In genomic region chr5:74538206-74538661, GRCh38 we compare ENCODE assay signal across 1 cellular context.
TF ChIP-seq lines count a peak whose summit lies in the region.

No MANE protein-coding gene starts in this region.

TF ChIP-seq in HepG2, 621 proteins besides CTCF, POLR2A, EP300 and RAD21 (continued from another document and continues in another):
- TF ChIP-seq PHF21A (CRISPR knock-in tag; IDR thresholded peaks at IDR 0.05) (peak; percentile 81; the same call in 1 of the 2 replicates), STAG1 (CRISPR knock-in tag; IDR thresholded peaks at IDR 0.05) (peak; percentile 44), ZNF136 (CRISPR knock-in tag; IDR thresholded peaks at IDR 0.05; ENCODE audit: low read depth) (peak; percentile 47; the same call in 1 of the 2 replicates), HMG20B (CRISPR knock-in tag; conservative IDR thresholded peaks at IDR 0.05) (no peak), PAX8 (CRISPR knock-in tag; IDR thresholded peaks at IDR 0.05; ENCODE audit: borderline replicate concordance) (0 out of 2 replicates have a peak, but pooled peaks have one; percentile 47), TOPORS (CRISPR knock-in tag; IDR thresholded peaks at IDR 0.05) (0 out of 2 replicates have a peak, but pooled peaks have one; percentile 29), ZNF121 (CRISPR knock-in tag; IDR thresholded peaks at IDR 0.05) (0 out of 2 replicates have a peak, but pooled peaks have one; percentile 41), CERS6 (CRISPR knock-in tag; IDR thresholded peaks at IDR 0.05) (no peak), FOXK1 (CRISPR knock-in tag; IDR thresholded peaks at IDR 0.05; ENCODE audit: borderline replicate concordance, low read depth) (peak; percentile 40; the same call in 1 of the 2 replicates), CC2D1A (CRISPR knock-in tag; IDR thresholded peaks at IDR 0.05) (no peak), ZNF646 (CRISPR knock-in tag; IDR thresholded peaks at IDR 0.05) (no peak), HNF4G (IDR thresholded peaks at IDR 0.05; ENCODE audit: borderline replicate concordance, low read depth, low read length) (peak; percentile 83), HNF4G (CRISPR knock-in tag; IDR thresholded peaks at IDR 0.05; ENCODE audit: borderline replicate concordance, low read depth) (peak; percentile 87), FOXP4 (CRISPR knock-in tag; IDR thresholded peaks at IDR 0.05) (peak; percentile 85), EHMT2 (IDR thresholded peaks at IDR 0.05; ENCODE audit: borderline replicate concordance, low read depth, low read length) (no peak), PPARG (CRISPR knock-in tag; conservative IDR thresholded peaks at IDR 0.05) (peak; percentile 98), CBX1 (IDR thresholded peaks at IDR 0.05; ENCODE audit: low read depth) (peak; percentile 57), JUND (CRISPR knock-in tag; IDR thresholded peaks at IDR 0.05) (peak; percentile 83), SNAPC2 (CRISPR knock-in tag; IDR thresholded peaks at IDR 0.05) (0 out of 2 replicates have a peak, but pooled peaks have one; percentile 49), MIER2 (CRISPR knock-in tag; IDR thresholded peaks at IDR 0.05) (peak; percentile 74), TARDBP (CRISPR knock-in tag; IDR thresholded peaks at IDR 0.05) (peak; percentile 96), KDM4B (CRISPR knock-in tag; IDR thresholded peaks at IDR 0.05) (peak; percentile 73; the same call in 1 of the 2 replicates), RFX3 (CRISPR knock-in tag; IDR thresholded peaks at IDR 0.05) (no peak), PITX1 (CRISPR knock-in tag; IDR thresholded peaks at IDR 0.05) (peak; percentile 84), ZKSCAN8 (CRISPR knock-in tag; IDR thresholded peaks at IDR 0.05; ENCODE audit: borderline replicate concordance) (peak; percentile 80; the same call in 1 of the 2 replicates), ZNF30 (CRISPR knock-in tag; IDR thresholded peaks at IDR 0.05) (no peak), PHF5A (CRISPR knock-in tag; IDR thresholded peaks at IDR 0.05; ENCODE audit: low read depth, unreplicated experiment) (peak; percentile 61), ZBED4 (CRISPR knock-in tag; IDR thresholded peaks at IDR 0.05; ENCODE audit: borderline replicate concordance) (peak; percentile 77; the same call in 1 of the 2 replicates), TGIF2 (CRISPR knock-in tag; IDR thresholded peaks at IDR 0.05) (peak; percentile 77), ZFP91 (CRISPR knock-in tag; IDR thresholded peaks at IDR 0.05; ENCODE audit: borderline replicate concordance) (peak; percentile 50), ZBTB26 (CRISPR knock-in tag; IDR thresholded peaks at IDR 0.05; ENCODE audit: borderline replicate concordance) (peak; percentile 94), TBX3 (IDR thresholded peaks at IDR 0.05; ENCODE audit: borderline replicate concordance) (no peak), ZNF350 (CRISPR knock-in tag; IDR thresholded peaks at IDR 0.05; ENCODE audit: borderline replicate concordance, low read depth) (peak; percentile 74; the same call in 1 of the 2 replicates), MAZ (IDR thresholded peaks at IDR 0.05; ENCODE audit: borderline replicate concordance, low read depth, low read length) (no peak), MAZ (CRISPR knock-in tag; IDR thresholded peaks at IDR 0.05; ENCODE audit: low read depth) (peak; percentile 58; the same call in 1 of the 2 replicates), POGZ (CRISPR knock-in tag; IDR thresholded peaks at IDR 0.05) (peak; percentile 84; the same call in 1 of the 2 replicates), U2AF1 (optimal IDR thresholded peaks at IDR 0.05; ENCODE audit: low read depth, low read length) (no peak), THAP11 (CRISPR knock-in tag; IDR thresholded peaks at IDR 0.05) (peak; percentile 75), SOX6 (IDR thresholded peaks at IDR 0.05) (no peak), SOX6 (CRISPR knock-in tag; IDR thresholded peaks at IDR 0.05) (peak; percentile 85), CBX5 (CRISPR knock-in tag; IDR thresholded peaks at IDR 0.05; ENCODE audit: borderline replicate concordance) (peak; percentile 96; the same call in 1 of the 2 replicates), ERF (CRISPR knock-in tag; IDR thresholded peaks at IDR 0.05) (peak; percentile 85), AHR (CRISPR knock-in tag; IDR thresholded peaks at IDR 0.05) (peak; percentile 45; the same call in 1 of the 2 replicates), DPF2 (CRISPR knock-in tag; IDR thresholded peaks at IDR 0.05; ENCODE audit: borderline replicate concordance, low read depth) (peak; percentile 67; the same call in 1 of the 2 replicates), KLF16 (CRISPR knock-in tag; IDR thresholded peaks at IDR 0.05) (peak in 1 of 2 experiments; percentile 73; a peak in 1 of 4 replicates), ZNF83 (CRISPR knock-in tag; IDR thresholded peaks at IDR 0.05; ENCODE audit: borderline replicate concordance) (no peak), JUN (CRISPR knock-in tag; IDR thresholded peaks at IDR 0.05) (peak; percentile 32; the same call in 1 of the 2 replicates), BCL6 (CRISPR knock-in tag; IDR thresholded peaks at IDR 0.05) (peak; percentile 84), ZNF878 (CRISPR knock-in tag; IDR thresholded peaks at IDR 0.05) (0 out of 2 replicates have a peak, but pooled peaks have one; percentile 31), ZNF788 (CRISPR knock-in tag; IDR thresholded peaks at IDR 0.05; ENCODE audit: borderline replicate concordance) (peak; percentile 85; the same call in 1 of the 2 replicates), MAFF (IDR thresholded peaks at IDR 0.05; ENCODE audit: low read depth, low read length) (no peak)
